Comparison of ENCODE assay signal across 1 cellular context in the genomic region with DNA sequence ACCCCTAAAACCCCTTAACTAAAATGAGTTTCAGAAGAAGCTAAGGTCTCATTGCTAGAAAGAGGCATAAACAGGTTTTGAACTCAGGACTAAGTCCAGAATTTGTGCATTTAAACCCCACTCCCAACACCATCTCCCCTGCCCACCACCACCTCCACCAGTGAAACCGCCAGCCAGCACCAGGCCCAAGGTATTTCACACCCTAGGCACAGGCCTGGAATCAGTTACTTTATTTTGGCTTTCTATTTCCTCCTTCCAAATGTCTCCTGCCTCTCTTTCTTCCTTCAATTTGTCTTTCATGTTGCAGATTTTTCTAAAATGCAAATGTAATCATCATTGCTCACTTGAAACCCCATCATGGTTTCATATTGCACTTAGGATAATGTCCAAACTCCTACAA.
TF ChIP-seq lines count a peak whose summit lies in the region.

No MANE protein-coding gene starts in this region.

TF ChIP-seq in HEK293, 187 proteins besides CTCF, POLR2A, EP300 and RAD21:
- TF ChIP-seq ZNF658 (tag by site-specific recombination; IDR thresholded peaks at IDR 0.05) (no peak), ZNF214 (tag by site-specific recombination; IDR thresholded peaks at IDR 0.05; ENCODE audit: borderline replicate concordance) (no peak), YY2 (tag by site-specific recombination; IDR thresholded peaks at IDR 0.05) (no peak), ZNF10 (tag by site-specific recombination; IDR thresholded peaks at IDR 0.05) (no peak)
- TF ChIP-seq, protein P1, sequence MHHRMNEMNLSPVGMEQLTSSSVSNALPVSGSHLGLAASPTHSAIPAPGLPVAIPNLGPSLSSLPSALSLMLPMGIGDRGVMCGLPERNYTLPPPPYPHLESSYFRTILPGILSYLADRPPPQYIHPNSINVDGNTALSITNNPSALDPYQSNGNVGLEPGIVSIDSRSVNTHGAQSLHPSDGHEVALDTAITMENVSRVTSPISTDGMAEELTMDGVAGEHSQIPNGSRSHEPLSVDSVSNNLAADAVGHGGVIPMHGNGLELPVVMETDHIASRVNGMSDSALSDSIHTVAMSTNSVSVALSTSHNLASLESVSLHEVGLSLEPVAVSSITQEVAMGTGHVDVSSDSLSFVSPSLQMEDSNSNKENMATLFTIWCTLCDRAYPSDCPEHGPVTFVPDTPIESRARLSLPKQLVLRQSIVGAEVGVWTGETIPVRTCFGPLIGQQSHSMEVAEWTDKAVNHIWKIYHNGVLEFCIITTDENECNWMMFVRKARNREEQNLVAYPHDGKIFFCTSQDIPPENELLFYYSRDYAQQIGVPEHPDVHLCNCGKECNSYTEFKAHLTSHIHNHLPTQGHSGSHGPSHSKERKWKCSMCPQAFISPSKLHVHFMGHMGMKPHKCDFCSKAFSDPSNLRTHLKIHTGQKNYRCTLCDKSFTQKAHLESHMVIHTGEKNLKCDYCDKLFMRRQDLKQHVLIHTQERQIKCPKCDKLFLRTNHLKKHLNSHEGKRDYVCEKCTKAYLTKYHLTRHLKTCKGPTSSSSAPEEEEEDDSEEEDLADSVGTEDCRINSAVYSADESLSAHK (tag by site-specific recombination; IDR thresholded peaks at IDR 0.05) = peak; percentile 58; the same call in 1 of the 2 replicates
